ENCODE assay signal across 1 cellular context in genomic region chr6:33439956-33440648, GRCh38.
TF ChIP-seq lines count a peak whose summit lies in the region.

No MANE protein-coding gene starts in this region.

TF ChIP-seq in K562, 482 proteins besides CTCF, POLR2A, EP300 and RAD21 (continued from another document and continues in another):
- TF ChIP-seq ZBTB5 (IDR thresholded peaks at IDR 0.05) (0 out of 2 replicates have a peak, but pooled peaks have one; percentile 39), HDAC1 (IDR thresholded peaks at IDR 0.05) (peak in 1 of 2 experiments; percentile 55; a peak in 2 of 4 replicates), E2F4 (CRISPR knock-in tag; IDR thresholded peaks at IDR 0.05; ENCODE audit: low read depth) (no peak), ELF4 (CRISPR knock-in tag; IDR thresholded peaks at IDR 0.05) (peak; percentile 74), ZBTB2 (IDR thresholded peaks at IDR 0.05) (0 out of 2 replicates have a peak, but pooled peaks have one; percentile 57), RFX7 (CRISPR knock-in tag; IDR thresholded peaks at IDR 0.05) (no peak), PRDM10 (IDR thresholded peaks at IDR 0.05; ENCODE audit: partially characterized antibody) (no peak), MCM5 (IDR thresholded peaks at IDR 0.05; ENCODE audit: low read depth) (no peak), ZNF583 (CRISPR knock-in tag; IDR thresholded peaks at IDR 0.05) (no peak), SP1 (CRISPR knock-in tag; IDR thresholded peaks at IDR 0.05) (peak; percentile 41; the same call in 1 of the 2 replicates), HIVEP1 (CRISPR knock-in tag; IDR thresholded peaks at IDR 0.05) (0 out of 2 replicates have a peak, but pooled peaks have one; percentile 39), RREB1 (CRISPR knock-in tag; IDR thresholded peaks at IDR 0.05) (no peak), THRAP3 (IDR thresholded peaks at IDR 0.05; ENCODE audit: borderline replicate concordance) (no peak), PHB2 (IDR thresholded peaks at IDR 0.05; ENCODE audit: low read depth) (peak; percentile 51; the same call in 1 of the 2 replicates), NR2C2 (CRISPR knock-in tag; IDR thresholded peaks at IDR 0.05) (no peak), NR2C2 (tag; IDR thresholded peaks at IDR 0.05) (no peak), THRB (CRISPR knock-in tag; conservative IDR thresholded peaks at IDR 0.05) (peak; percentile 93), CCAR2 (IDR thresholded peaks at IDR 0.05; ENCODE audit: low read depth, low read length) (no peak), MAFG (tag; conservative IDR thresholded peaks at IDR 0.05) (no peak), ATF3 (IDR thresholded peaks at IDR 0.05) (peak; percentile 45; the same call in 1 of the 2 replicates), ATF3 (CRISPR knock-in tag; conservative IDR thresholded peaks at IDR 0.05) (no peak), SREBF2 (CRISPR knock-in tag; IDR thresholded peaks at IDR 0.05) (0 out of 2 replicates have a peak, but pooled peaks have one; percentile 0), ASH1L (IDR thresholded peaks at IDR 0.05; ENCODE audit: borderline replicate concordance, low read depth, partially characterized antibody) (peak; percentile 52), ELF2 (CRISPR knock-in tag; IDR thresholded peaks at IDR 0.05) (0 out of 2 replicates have a peak, but pooled peaks have one; percentile 20), JUND (IDR thresholded peaks at IDR 0.05; ENCODE audit: borderline replicate concordance, low read depth, low read length) (peak; percentile 38; the same call in 1 of the 2 replicates), JUND (tag; IDR thresholded peaks at IDR 0.05; ENCODE audit: borderline replicate concordance, low read depth, low read length) (no peak; the same call in 2 of the 3 replicates), DIDO1 (tag; IDR thresholded peaks at IDR 0.05; ENCODE audit: low read depth) (0 out of 2 replicates have a peak, but pooled peaks have one; percentile 28), USF1 (CRISPR knock-in tag; IDR thresholded peaks at IDR 0.05) (0 out of 2 replicates have a peak, but pooled peaks have one; percentile 23), FOXA1 (IDR thresholded peaks at IDR 0.05; ENCODE audit: borderline replicate concordance) (no peak), MTA2 (IDR thresholded peaks at IDR 0.05; ENCODE audit: low read depth) (peak; percentile 34; the same call in 1 of the 2 replicates), ZNF561 (CRISPR knock-in tag; conservative IDR thresholded peaks at IDR 0.05) (no peak), MCM7 (IDR thresholded peaks at IDR 0.05) (no peak), NFRKB (IDR thresholded peaks at IDR 0.05; ENCODE audit: low read depth) (peak; percentile 47; the same call in 1 of the 2 replicates), CEBPB (tag; IDR thresholded peaks at IDR 0.05) (no peak), ZC3H8 (IDR thresholded peaks at IDR 0.05) (0 out of 2 replicates have a peak, but pooled peaks have one; percentile 86), ZZZ3 (IDR thresholded peaks at IDR 0.05) (no peak), PHB (CRISPR knock-in tag; IDR thresholded peaks at IDR 0.05) (no peak), TRIM24 (IDR thresholded peaks at IDR 0.05) (0 out of 4 replicates have a peak, but pooled peaks of 1 of the 2 experiments have one; percentile 22), ERF (CRISPR knock-in tag; IDR thresholded peaks at IDR 0.05) (no peak), CC2D1A (IDR thresholded peaks at IDR 0.05) (peak; percentile 52; the same call in 1 of the 2 replicates), GATAD2A (IDR thresholded peaks at IDR 0.05) (peak; percentile 38; the same call in 1 of the 2 replicates), HDGF (IDR thresholded peaks at IDR 0.05) (peak; percentile 89), FOXJ2 (tag; IDR thresholded peaks at IDR 0.05) (no peak), FOSL1 (tag; conservative IDR thresholded peaks at IDR 0.05) (peak; percentile 66), MAFK (IDR thresholded peaks at IDR 0.05; ENCODE audit: low read length) (no peak), MTA1 (IDR thresholded peaks at IDR 0.05; ENCODE audit: borderline replicate concordance) (peak; percentile 50; the same call in 1 of the 2 replicates), EP400 (IDR thresholded peaks at IDR 0.05) (0 out of 2 replicates have a peak, but pooled peaks have one; percentile 39), MLLT1 (IDR thresholded peaks at IDR 0.05) (peak; percentile 79 to 80; a peak in 1 of 4 replicates), EGR1 (conservative IDR thresholded peaks at IDR 0.05) (peak; percentile 79), SUPT5H (IDR thresholded peaks at IDR 0.05) (peak; percentile 50; the same call in 1 of the 2 replicates)
